In genomic region chr13:97221491-97221890, GRCh38 we compare ENCODE assay signal across 7 cellular contexts. TPM values are rescaled to one million over a fixed set of nuclear protein-coding genes. Genes with fewer than 3 reads are reported as not detected.
A peak's percentile ranks its signal among the peaks of the same experiment; 100 is the strongest.
DNase-seq lines count a peak whose midpoint lies in the region; ATAC-seq, FAIRE-seq and TF ChIP-seq lines count a peak whose summit lies in the region.

No MANE protein-coding gene starts in this region.

- dilution Hi-C loops in IMR-90 (cut with HindIII; ENCODE audit: low sequenced_read_pairs, unreplicated experiment), result no loop called here

- in situ Hi-C loops in IMR-90 (cut with MboI; ENCODE audit: low sequenced_read_pairs), result no loop called here

- CTCF ChIA-PET in IMR-90 (lab: Yijun Ruan, JAX), result interaction anchor here (0.9 to 3.0 kb wide), 6 partner anchors 8 to 127 kb away, joined by 3 to 21 read pairs (median 10); no protein-coding TSS in a partner anchor

- H4K5ac ChIP-seq in IMR-90 (ENCODE audit: low read depth, low read length), result no peak overlapping the region

- no peak overlapping the region; the same call in 1 of the 2 replicates for H3K9ac ChIP-seq in IMR-90 (ENCODE audit: low read depth, low read length)
- peak overlapping the region in 1 of 2 donors; percentile 62 for H3K9ac ChIP-seq in kidney (ENCODE audit: low read length in 2 of 2)

- no peak overlapping the region for H3K4me3 ChIP-seq in IMR-90 (ENCODE audit: insufficient read depth, low read depth, low read length)
- H3K4me3 ChIP-seq in kidney (ENCODE audit: low read length in 2 of 2), result peak overlapping the region; percentile 78 to 91

- no peak overlapping the region for H4K8ac ChIP-seq in IMR-90 (ENCODE audit: low read depth in 2 of 2, low read length in 2 of 2)

- no TSS peak for BruUV-seq in IMR-90 (replicated peaks; lab: Mats Ljungman, UMichigan)

- no peak overlapping the region for H2BK5ac ChIP-seq in IMR-90 (ENCODE audit: low read depth, low read length, poor library complexity, severe bottlenecking)

- H3K79me1 ChIP-seq in IMR-90 (ENCODE audit: low read depth in 1 of 2, low read length in 2 of 2), result peaks cover 0 to 13% of the 10 kb centered on the region in 2 experiments; a peak in 1 of 4 replicates

- peaks cover 7% of the 10 kb centered on the region; the same call in 1 of the 2 replicates for H3K9me1 ChIP-seq in IMR-90 (ENCODE audit: insufficient read depth, low read length)

- intact Hi-C loops in IMR-90 (cut with micrococcal nuclease), result loop anchor here (5.0 kb wide), 1 partner anchor 204 kb away; no protein-coding TSS in a partner anchor
- intact Hi-C loops in kidney (cut with DNase I), result loop anchor here (10.0 kb wide), 1 partner anchor 113 kb away; no protein-coding TSS in a partner anchor

- TF ChIP-seq CTCF in IMR-90 (conservative IDR thresholded peaks at IDR 0.05; ENCODE audit: low read depth, low read length) (no peak), kidney (IDR thresholded peaks at IDR 0.05; ENCODE audit: borderline replicate concordance, extremely low read depth, insufficient read depth) (no peak)

- DNase-seq in IMR-90, result no peak
- DNase-seq in activated naive CD8-positive, alpha-beta T cell treated with anti-CD3 and anti-CD28 coated beads for 36 hours, result no peak
- DNase-seq in kidney, result no peak
- DNase-seq in stimulated activated CD4-positive, alpha-beta T cell treated with anti-CD3 and anti-CD28 coated beads, Interleukin-2, amount 100 ng/mL, for 24 hours, result no peak
- DNase-seq in AG08396 (ENCODE audit: low spot score), result no peak

- FAIRE-seq in kidney (lab: Jason Lieb, UNC), result no peak

- no peak overlapping the region for H3K4ac ChIP-seq in IMR-90 (ENCODE audit: low read depth, low read length)

- H3K9me3 ChIP-seq in IMR-90 (ENCODE audit: control insufficient read depth, insufficient read depth, low read length) (no peaks in the 10 kb centered on the region), kidney (ENCODE audit: control insufficient read depth in 1 of 2, low read length in 2 of 2) (no peaks in the 10 kb centered on the region)

- no peak overlapping the region for H3K18ac ChIP-seq in IMR-90 (ENCODE audit: low read depth, low read length)

- no peak for TF ChIP-seq RAD21 in IMR-90 (IDR thresholded peaks at IDR 0.05; ENCODE audit: low read length)

- H4K91ac ChIP-seq in IMR-90 (ENCODE audit: insufficient read depth, low read depth, low read length), result no peak overlapping the region

- H2AFZ ChIP-seq in IMR-90 (replicated peaks; ENCODE audit: low read length, poor library complexity), result no peak overlapping the region

- peaks cover 24% of the 10 kb centered on the region for H3K4me1 Mint-ChIP-seq in activated naive CD8-positive, alpha-beta T cell treated with anti-CD3 and anti-CD28 coated beads for 36 hours
- peaks cover 30% of the 10 kb centered on the region for H3K4me1 Mint-ChIP-seq in stimulated activated memory B cell treated with anti-CD40 and anti-IgM and Interleukin-4, amounts not matched to agents 10 μg/mL and 1 μg/mL and 100 μg/mL, for 72 hours

- no peak overlapping the region for H3K23ac ChIP-seq in IMR-90 (ENCODE audit: low read depth, low read length)

- no peak overlapping the region for H3K14ac ChIP-seq in IMR-90 (replicated peaks; ENCODE audit: low read depth, low read length)

- no CpG with 5 or more reads among the region's 6 CpGs for WGBS in IMR-90 (ENCODE audit: extremely low coverage in 2 of 2, insufficient read length in 1 of 2), 2 experiments

- H3K9me3 Mint-ChIP-seq in activated naive CD8-positive, alpha-beta T cell treated with anti-CD3 and anti-CD28 coated beads for 36 hours, result no peaks in the 10 kb centered on the region
- no peaks in the 10 kb centered on the region for H3K9me3 Mint-ChIP-seq in stimulated activated memory B cell treated with anti-CD40 and anti-IgM and Interleukin-4, amounts not matched to agents 10 μg/mL and 1 μg/mL and 100 μg/mL, for 72 hours

- no peak overlapping the region for H2BK20ac ChIP-seq in IMR-90 (ENCODE audit: low read depth, low read length)

- H3K27ac ChIP-seq in IMR-90 (ENCODE audit: insufficient read depth, low read length) (no peak overlapping the region), kidney (ENCODE audit: low read depth in 2 of 2, low read length in 2 of 2) (peak overlapping the region in 1 of 2 donors; percentile 57)

- no peaks in the 10 kb centered on the region for H3K27me3 ChIP-seq in IMR-90 (ENCODE audit: control insufficient read depth, insufficient read depth, low read length)

- no peak overlapping the region for H2BK120ac ChIP-seq in IMR-90 (ENCODE audit: low read depth, low read length)

- TF ChIP-seq POLR2A in IMR-90 (IDR thresholded peaks at IDR 0.05; ENCODE audit: low read depth, low read length), result no peak

- H4K20me1 ChIP-seq in IMR-90 (ENCODE audit: insufficient read depth, low read length), result peaks cover 15% of the 10 kb centered on the region; the same call in 1 of the 2 replicates

- no peak overlapping the region for H3K56ac ChIP-seq in IMR-90 (ENCODE audit: extremely low read depth, insufficient read depth, low read length)

- H2AK5ac ChIP-seq in IMR-90 (ENCODE audit: low read depth, low read length), result no peak overlapping the region

- peak overlapping the region; percentile 91; the same call in 1 of the 2 replicates for H3K4me2 ChIP-seq in IMR-90 (ENCODE audit: low read depth, low read length)

- H2BK15ac ChIP-seq in IMR-90 (ENCODE audit: low read depth, low read length), result no peak overlapping the region

- H3K36me3 ChIP-seq in IMR-90 (ENCODE audit: control insufficient read depth, insufficient read depth, low read length), result no peaks in the 10 kb centered on the region
- H3K36me3 ChIP-seq in kidney (ENCODE audit: control insufficient read depth in 1 of 2, insufficient read depth in 2 of 2, low read length in 2 of 2), result no peaks in the 10 kb centered on the region

- no peaks in the 10 kb centered on the region for H3K36me3 Mint-ChIP-seq in activated naive CD8-positive, alpha-beta T cell treated with anti-CD3 and anti-CD28 coated beads for 36 hours
- H3K36me3 Mint-ChIP-seq in stimulated activated memory B cell treated with anti-CD40 and anti-IgM and Interleukin-4, amounts not matched to agents 10 μg/mL and 1 μg/mL and 100 μg/mL, for 72 hours, result no peaks in the 10 kb centered on the region

- H3K27ac Mint-ChIP-seq in activated naive CD8-positive, alpha-beta T cell treated with anti-CD3 and anti-CD28 coated beads for 36 hours, result peak overlapping the region; percentile 94
- peak overlapping the region; percentile 78 for H3K27ac Mint-ChIP-seq in stimulated activated memory B cell treated with anti-CD40 and anti-IgM and Interleukin-4, amounts not matched to agents 10 μg/mL and 1 μg/mL and 100 μg/mL, for 72 hours

- ATAC-seq in IMR-90 (ENCODE audit: low read depth) (no peak), HG03280 (IDR thresholded peaks at IDR 0.05; ENCODE audit: unreplicated experiment) (no peak)
- no peak for ATAC-seq in stimulated activated memory B cell treated with anti-CD40 and anti-IgM and Interleukin-4, amounts not matched to agents 10 μg/mL and 1 μg/mL and 100 μg/mL, for 72 hours

- peak overlapping the region; percentile 90 for H3K4me3 Mint-ChIP-seq in activated naive CD8-positive, alpha-beta T cell treated with anti-CD3 and anti-CD28 coated beads for 36 hours
- H3K4me3 Mint-ChIP-seq in stimulated activated memory B cell treated with anti-CD40 and anti-IgM and Interleukin-4, amounts not matched to agents 10 μg/mL and 1 μg/mL and 100 μg/mL, for 72 hours, result peak overlapping the region; percentile 84

- no peak overlapping the region for H2AK9ac ChIP-seq in IMR-90 (replicated peaks; ENCODE audit: low read depth, low read length, poor library complexity)

- no peaks in the 10 kb centered on the region for H3K27me3 Mint-ChIP-seq in activated naive CD8-positive, alpha-beta T cell treated with anti-CD3 and anti-CD28 coated beads for 36 hours
- no peaks in the 10 kb centered on the region for H3K27me3 Mint-ChIP-seq in stimulated activated memory B cell treated with anti-CD40 and anti-IgM and Interleukin-4, amounts not matched to agents 10 μg/mL and 1 μg/mL and 100 μg/mL, for 72 hours

- POLR2A ChIA-PET in IMR-90 (lab: Charles Lee; ENCODE audit: unreplicated experiment), result interaction anchor here (0.6 to 1.7 kb wide), 5 partner anchors 11 to 765 kb away, joined by 3 to 5 read pairs (median 4); no protein-coding TSS in a partner anchor

- H3K4me1 ChIP-seq in IMR-90 (ENCODE audit: control insufficient read depth, insufficient read depth, low read length), result peaks cover 7% of the 10 kb centered on the region
- peaks cover 19 to 24% of the 10 kb centered on the region in 2 donors for H3K4me1 ChIP-seq in kidney (ENCODE audit: control insufficient read depth in 1 of 2, insufficient read depth in 1 of 2, low read depth in 1 of 2, low read length in 2 of 2)

TF ChIP-seq in IMR-90, 13 proteins besides CTCF, POLR2A, EP300 and RAD21 (continues in another document):
- no peak for TF ChIP-seq RFX5 (IDR thresholded peaks at IDR 0.05; ENCODE audit: low read depth, low read length)
- no peak for TF ChIP-seq USF2 (IDR thresholded peaks at IDR 0.05; ENCODE audit: low read depth, low read length)
- no peak for TF ChIP-seq ELK1 (IDR thresholded peaks at IDR 0.05; ENCODE audit: borderline replicate concordance, low read depth, low read length)
- no peak for TF ChIP-seq CEBPB (IDR thresholded peaks at IDR 0.05; ENCODE audit: low read depth, low read length)
- TF ChIP-seq MXI1 (IDR thresholded peaks at IDR 0.05; ENCODE audit: borderline replicate concordance, low read depth, low read length), result no peak
- TF ChIP-seq MAZ (IDR thresholded peaks at IDR 0.05; ENCODE audit: borderline replicate concordance, low read depth, low read length), result no peak

RNA-seq across cellular contexts. Expression of gene MBNL2, which starts 0.6 kb away (rescaled TPM):
- total RNA-seq in IMR-90 (2012; rRNA removed) (103 and 126 TPM in 2 replicates), kidney (70.5 TPM)
- polyA plus RNA-seq in IMR-90 (2012; rRNA removed) (24.8 and 26.9 TPM in 2 replicates), kidney (ENCODE audit: insufficient read depth, low read depth, low replicate concordance) (18.8 TPM)
- 8.1 and 11.6 TPM in 2 replicates for polyA plus RNA-seq in IMR-90 (2012; cell fraction: cytosol; rRNA removed)
- polyA plus RNA-seq in IMR-90 (2012; cell fraction: nucleus; rRNA removed; ENCODE audit: low replicate concordance), result 9.4 and 35.9 TPM in 2 replicates
- total RNA-seq in activated naive CD8-positive, alpha-beta T cell treated with anti-CD3 and anti-CD28 coated beads for 36 hours, result 10 to 100 TPM; 12.5 to 13.6 TPM
